1 cellular context compared by ENCODE assay signal in genomic region chr15:40915679-40916078, GRCh38.
TF ChIP-seq lines count a peak whose summit lies in the region.

No MANE protein-coding gene starts in this region.

TF ChIP-seq in HepG2, 621 proteins besides CTCF, POLR2A, EP300 and RAD21:
- TF ChIP-seq PHF5A (CRISPR knock-in tag; IDR thresholded peaks at IDR 0.05; ENCODE audit: low read depth, unreplicated experiment) = no peak
- TF ChIP-seq ZNF83 (CRISPR knock-in tag; IDR thresholded peaks at IDR 0.05; ENCODE audit: borderline replicate concordance) = no peak
- TF ChIP-seq FOSL2 (CRISPR knock-in tag; IDR thresholded peaks at IDR 0.05) = no peak
- TF ChIP-seq, protein P1, sequence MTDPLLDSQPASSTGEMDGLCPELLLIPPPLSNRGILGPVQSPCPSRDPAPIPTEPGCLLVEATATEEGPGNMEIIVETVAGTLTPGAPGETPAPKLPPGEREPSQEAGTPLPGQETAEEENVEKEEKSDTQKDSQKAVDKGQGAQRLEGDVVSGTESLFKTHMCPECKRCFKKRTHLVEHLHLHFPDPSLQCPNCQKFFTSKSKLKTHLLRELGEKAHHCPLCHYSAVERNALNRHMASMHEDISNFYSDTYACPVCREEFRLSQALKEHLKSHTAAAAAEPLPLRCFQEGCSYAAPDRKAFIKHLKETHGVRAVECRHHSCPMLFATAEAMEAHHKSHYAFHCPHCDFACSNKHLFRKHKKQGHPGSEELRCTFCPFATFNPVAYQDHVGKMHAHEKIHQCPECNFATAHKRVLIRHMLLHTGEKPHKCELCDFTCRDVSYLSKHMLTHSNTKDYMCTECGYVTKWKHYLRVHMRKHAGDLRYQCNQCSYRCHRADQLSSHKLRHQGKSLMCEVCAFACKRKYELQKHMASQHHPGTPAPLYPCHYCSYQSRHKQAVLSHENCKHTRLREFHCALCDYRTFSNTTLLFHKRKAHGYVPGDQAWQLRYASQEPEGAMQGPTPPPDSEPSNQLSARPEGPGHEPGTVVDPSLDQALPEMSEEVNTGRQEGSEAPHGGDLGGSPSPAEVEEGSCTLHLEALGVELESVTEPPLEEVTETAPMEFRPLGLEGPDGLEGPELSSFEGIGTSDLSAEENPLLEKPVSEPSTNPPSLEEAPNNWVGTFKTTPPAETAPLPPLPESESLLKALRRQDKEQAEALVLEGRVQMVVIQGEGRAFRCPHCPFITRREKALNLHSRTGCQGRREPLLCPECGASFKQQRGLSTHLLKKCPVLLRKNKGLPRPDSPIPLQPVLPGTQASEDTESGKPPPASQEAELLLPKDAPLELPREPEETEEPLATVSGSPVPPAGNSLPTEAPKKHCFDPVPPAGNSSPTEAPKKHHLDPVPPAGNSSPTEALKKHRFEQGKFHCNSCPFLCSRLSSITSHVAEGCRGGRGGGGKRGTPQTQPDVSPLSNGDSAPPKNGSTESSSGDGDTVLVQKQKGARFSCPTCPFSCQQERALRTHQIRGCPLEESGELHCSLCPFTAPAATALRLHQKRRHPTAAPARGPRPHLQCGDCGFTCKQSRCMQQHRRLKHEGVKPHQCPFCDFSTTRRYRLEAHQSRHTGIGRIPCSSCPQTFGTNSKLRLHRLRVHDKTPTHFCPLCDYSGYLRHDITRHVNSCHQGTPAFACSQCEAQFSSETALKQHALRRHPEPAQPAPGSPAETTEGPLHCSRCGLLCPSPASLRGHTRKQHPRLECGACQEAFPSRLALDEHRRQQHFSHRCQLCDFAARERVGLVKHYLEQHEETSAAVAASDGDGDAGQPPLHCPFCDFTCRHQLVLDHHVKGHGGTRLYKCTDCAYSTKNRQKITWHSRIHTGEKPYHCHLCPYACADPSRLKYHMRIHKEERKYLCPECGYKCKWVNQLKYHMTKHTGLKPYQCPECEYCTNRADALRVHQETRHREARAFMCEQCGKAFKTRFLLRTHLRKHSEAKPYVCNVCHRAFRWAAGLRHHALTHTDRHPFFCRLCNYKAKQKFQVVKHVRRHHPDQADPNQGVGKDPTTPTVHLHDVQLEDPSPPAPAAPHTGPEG (CRISPR knock-in tag; IDR thresholded peaks at IDR 0.05) = no peak
- no peak for TF ChIP-seq ZNF3 (CRISPR knock-in tag; IDR thresholded peaks at IDR 0.05)
- TF ChIP-seq, protein P2, sequence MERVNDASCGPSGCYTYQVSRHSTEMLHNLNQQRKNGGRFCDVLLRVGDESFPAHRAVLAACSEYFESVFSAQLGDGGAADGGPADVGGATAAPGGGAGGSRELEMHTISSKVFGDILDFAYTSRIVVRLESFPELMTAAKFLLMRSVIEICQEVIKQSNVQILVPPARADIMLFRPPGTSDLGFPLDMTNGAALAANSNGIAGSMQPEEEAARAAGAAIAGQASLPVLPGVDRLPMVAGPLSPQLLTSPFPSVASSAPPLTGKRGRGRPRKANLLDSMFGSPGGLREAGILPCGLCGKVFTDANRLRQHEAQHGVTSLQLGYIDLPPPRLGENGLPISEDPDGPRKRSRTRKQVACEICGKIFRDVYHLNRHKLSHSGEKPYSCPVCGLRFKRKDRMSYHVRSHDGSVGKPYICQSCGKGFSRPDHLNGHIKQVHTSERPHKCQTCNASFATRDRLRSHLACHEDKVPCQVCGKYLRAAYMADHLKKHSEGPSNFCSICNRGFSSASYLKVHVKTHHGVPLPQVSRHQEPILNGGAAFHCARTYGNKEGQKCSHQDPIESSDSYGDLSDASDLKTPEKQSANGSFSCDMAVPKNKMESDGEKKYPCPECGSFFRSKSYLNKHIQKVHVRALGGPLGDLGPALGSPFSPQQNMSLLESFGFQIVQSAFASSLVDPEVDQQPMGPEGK (CRISPR knock-in tag; IDR thresholded peaks at IDR 0.05) = no peak
- TF ChIP-seq RFX5 (IDR thresholded peaks at IDR 0.05; ENCODE audit: low read depth, low read length) = no peak
- TF ChIP-seq, protein P3, sequence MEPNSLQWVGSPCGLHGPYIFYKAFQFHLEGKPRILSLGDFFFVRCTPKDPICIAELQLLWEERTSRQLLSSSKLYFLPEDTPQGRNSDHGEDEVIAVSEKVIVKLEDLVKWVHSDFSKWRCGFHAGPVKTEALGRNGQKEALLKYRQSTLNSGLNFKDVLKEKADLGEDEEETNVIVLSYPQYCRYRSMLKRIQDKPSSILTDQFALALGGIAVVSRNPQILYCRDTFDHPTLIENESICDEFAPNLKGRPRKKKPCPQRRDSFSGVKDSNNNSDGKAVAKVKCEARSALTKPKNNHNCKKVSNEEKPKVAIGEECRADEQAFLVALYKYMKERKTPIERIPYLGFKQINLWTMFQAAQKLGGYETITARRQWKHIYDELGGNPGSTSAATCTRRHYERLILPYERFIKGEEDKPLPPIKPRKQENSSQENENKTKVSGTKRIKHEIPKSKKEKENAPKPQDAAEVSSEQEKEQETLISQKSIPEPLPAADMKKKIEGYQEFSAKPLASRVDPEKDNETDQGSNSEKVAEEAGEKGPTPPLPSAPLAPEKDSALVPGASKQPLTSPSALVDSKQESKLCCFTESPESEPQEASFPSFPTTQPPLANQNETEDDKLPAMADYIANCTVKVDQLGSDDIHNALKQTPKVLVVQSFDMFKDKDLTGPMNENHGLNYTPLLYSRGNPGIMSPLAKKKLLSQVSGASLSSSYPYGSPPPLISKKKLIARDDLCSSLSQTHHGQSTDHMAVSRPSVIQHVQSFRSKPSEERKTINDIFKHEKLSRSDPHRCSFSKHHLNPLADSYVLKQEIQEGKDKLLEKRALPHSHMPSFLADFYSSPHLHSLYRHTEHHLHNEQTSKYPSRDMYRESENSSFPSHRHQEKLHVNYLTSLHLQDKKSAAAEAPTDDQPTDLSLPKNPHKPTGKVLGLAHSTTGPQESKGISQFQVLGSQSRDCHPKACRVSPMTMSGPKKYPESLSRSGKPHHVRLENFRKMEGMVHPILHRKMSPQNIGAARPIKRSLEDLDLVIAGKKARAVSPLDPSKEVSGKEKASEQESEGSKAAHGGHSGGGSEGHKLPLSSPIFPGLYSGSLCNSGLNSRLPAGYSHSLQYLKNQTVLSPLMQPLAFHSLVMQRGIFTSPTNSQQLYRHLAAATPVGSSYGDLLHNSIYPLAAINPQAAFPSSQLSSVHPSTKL (CRISPR knock-in tag; IDR thresholded peaks at IDR 0.05) = no peak
- no peak for TF ChIP-seq TP53 (CRISPR knock-in tag; conservative IDR thresholded peaks at IDR 0.05)
- TF ChIP-seq, protein P4, sequence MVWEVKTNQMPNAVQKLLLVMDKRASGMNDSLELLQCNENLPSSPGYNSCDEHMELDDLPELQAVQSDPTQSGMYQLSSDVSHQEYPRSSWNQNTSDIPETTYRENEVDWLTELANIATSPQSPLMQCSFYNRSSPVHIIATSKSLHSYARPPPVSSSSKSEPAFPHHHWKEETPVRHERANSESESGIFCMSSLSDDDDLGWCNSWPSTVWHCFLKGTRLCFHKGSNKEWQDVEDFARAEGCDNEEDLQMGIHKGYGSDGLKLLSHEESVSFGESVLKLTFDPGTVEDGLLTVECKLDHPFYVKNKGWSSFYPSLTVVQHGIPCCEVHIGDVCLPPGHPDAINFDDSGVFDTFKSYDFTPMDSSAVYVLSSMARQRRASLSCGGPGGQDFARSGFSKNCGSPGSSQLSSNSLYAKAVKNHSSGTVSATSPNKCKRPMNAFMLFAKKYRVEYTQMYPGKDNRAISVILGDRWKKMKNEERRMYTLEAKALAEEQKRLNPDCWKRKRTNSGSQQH (CRISPR knock-in tag; IDR thresholded peaks at IDR 0.05; ENCODE audit: low read depth) = no peak
- TF ChIP-seq ZNF605 (CRISPR knock-in tag; IDR thresholded peaks at IDR 0.05) = no peak
- no peak for TF ChIP-seq ONECUT2 (CRISPR knock-in tag; IDR thresholded peaks at IDR 0.05)
- TF ChIP-seq ZBTB2 (CRISPR knock-in tag; IDR thresholded peaks at IDR 0.05; ENCODE audit: low read depth) = no peak
- no peak for TF ChIP-seq SOX13 (IDR thresholded peaks at IDR 0.05)
- TF ChIP-seq SOX13 (CRISPR knock-in tag; conservative IDR thresholded peaks at IDR 0.05 in 1 of 2, IDR thresholded peaks at IDR 0.05 in 1 of 2) = no peak
- TF ChIP-seq PCBP2 (optimal IDR thresholded peaks at IDR 0.05; ENCODE audit: low read depth, low read length, poor library complexity, severe bottlenecking) = no peak
- no peak for TF ChIP-seq GZF1 (CRISPR knock-in tag; IDR thresholded peaks at IDR 0.05)
- TF ChIP-seq NFYB (CRISPR knock-in tag; IDR thresholded peaks at IDR 0.05) = no peak
- TF ChIP-seq, protein P5, sequence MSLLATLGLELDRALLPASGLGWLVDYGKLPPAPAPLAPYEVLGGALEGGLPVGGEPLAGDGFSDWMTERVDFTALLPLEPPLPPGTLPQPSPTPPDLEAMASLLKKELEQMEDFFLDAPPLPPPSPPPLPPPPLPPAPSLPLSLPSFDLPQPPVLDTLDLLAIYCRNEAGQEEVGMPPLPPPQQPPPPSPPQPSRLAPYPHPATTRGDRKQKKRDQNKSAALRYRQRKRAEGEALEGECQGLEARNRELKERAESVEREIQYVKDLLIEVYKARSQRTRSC (CRISPR knock-in tag; IDR thresholded peaks at IDR 0.05; ENCODE audit: low read depth) = no peak
- TF ChIP-seq HMGA1 (CRISPR knock-in tag; conservative IDR thresholded peaks at IDR 0.05) = no peak
